In the genomic region with DNA sequence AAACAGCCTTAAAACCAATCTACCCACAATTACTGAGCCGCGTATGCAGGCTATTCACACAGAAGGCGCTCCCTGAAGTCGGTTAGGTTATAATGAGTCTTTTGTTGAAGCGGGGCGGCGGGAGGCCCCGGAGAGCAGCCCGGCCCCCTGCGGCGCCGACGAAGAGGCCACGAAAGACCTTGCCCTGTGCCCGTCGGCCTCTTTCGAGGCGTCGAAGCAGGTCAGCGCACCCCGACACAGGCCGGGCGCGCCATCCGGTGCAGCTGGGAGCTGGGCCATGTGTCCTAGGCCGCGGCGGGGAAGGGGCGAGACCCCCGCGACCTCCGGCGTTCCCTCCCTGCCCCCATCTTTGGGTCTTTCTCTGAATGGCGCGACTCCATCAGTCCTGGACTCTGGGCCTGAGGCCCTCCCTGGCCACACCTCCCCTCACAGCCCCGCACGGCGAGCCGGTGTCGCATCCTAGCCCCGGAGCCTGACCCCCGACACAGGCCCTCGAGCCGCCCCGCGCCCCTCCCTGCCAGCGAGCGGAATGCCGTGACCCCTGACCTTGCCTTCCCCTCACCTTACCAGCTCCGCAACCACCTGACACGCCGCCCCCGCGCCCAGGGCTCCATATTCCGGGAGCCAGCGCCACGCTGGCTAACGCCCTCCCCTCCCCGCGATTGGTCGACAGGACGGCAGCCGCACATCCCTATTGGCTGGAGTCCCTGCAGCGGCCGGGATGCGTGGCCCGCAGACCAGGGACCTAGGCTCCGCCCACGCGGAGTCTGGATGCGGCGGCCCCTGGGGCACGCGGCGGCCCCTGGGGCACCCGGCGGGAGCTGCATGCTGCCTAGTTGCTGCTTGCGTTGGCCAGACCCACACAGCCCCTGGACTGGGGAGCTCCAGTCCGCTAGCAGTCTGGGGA, we compare ENCODE assay signal across 8 cellular contexts. TPM values are rescaled to one million over a fixed set of nuclear protein-coding genes. Genes with fewer than 3 reads are reported as not detected.
DNase-seq lines count a peak whose midpoint lies in the region; ATAC-seq, FAIRE-seq and TF ChIP-seq lines count a peak whose summit lies in the region.

A gene (minus strand): TSS at position 637 of the 907 bp plus-strand sequence. CDS start 15,656 bp downstream, outside the sequence.

- no peaks in the 10 kb centered on the region for H4K20me1 ChIP-seq in Karpas-422 (ENCODE audit: insufficient read depth, low read depth, low read length)

- WGBS in esophagus squamous epithelium, 2 donors, result 0% methylated on average over 3 to 4 of the region's 79 CpGs

- H3K27me3 ChIP-seq in Karpas-422 (ENCODE audit: low read length) (no peaks in the 10 kb centered on the region), esophagus squamous epithelium (peaks cover 0 to 5% (median 0%) of the 10 kb centered on the region in 4 donors)

- no peaks in the 10 kb centered on the region for H3K27me3 Mint-ChIP-seq in activated T-cell treated with anti-CD3 and anti-CD28 coated beads, Interleukin-2, amount 50 U/mL, for 72 hours (ENCODE audit: low read depth)

- H3K9me3 ChIP-seq in Karpas-422 (ENCODE audit: low read length) (no peaks in the 10 kb centered on the region), esophagus squamous epithelium (no peaks in the 10 kb centered on the region)

- H3K4me3 Mint-ChIP-seq in activated T-cell treated with anti-CD3 and anti-CD28 coated beads, Interleukin-2, amount 50 U/mL, for 72 hours, result peak within 1 kb of the TSS; percentile 99 to 100

- peak within 1 kb of the TSS; percentile 49 for H2AFZ ChIP-seq in Karpas-422 (ENCODE audit: low read length)

- intact Hi-C loops in esophagus squamous epithelium (cut with DNase I), result no loop called here

- H3K4me1 ChIP-seq in Karpas-422 (ENCODE audit: low read length) (peaks cover 59% of the 10 kb centered on the region), esophagus squamous epithelium (peaks cover 15 to 77% (median 23%) of the 10 kb centered on the region in 3 donors)

- H3K9me2 ChIP-seq in Karpas-422 (replicated peaks; ENCODE audit: insufficient read depth, low read length), result no peaks in the 10 kb centered on the region

- ATAC-seq in GM21825 (IDR thresholded peaks at IDR 0.05; ENCODE audit: unreplicated experiment), result peak; percentile 90
- ATAC-seq in activated T-cell treated with anti-CD3 and anti-CD28 coated beads, Interleukin-2, amount 50 U/mL, for 72 hours (replicated peaks in 1 of 2), result peak; percentile 83 to 88

- H3K27ac Mint-ChIP-seq in activated T-cell treated with anti-CD3 and anti-CD28 coated beads, Interleukin-2, amount 50 U/mL, for 72 hours, result peak within 1 kb of the TSS; percentile 100

- TF ChIP-seq POLR2A in esophagus squamous epithelium (IDR thresholded peaks at IDR 0.05), result peak in 3 of 4 donors; percentile 32 to 85 (median 59)

- H3K27ac ChIP-seq in Karpas-422 (ENCODE audit: low read length), result peak within 1 kb of the TSS; percentile 64
- peak within 1 kb of the TSS; percentile 88 to 96 (median 94) for H3K27ac ChIP-seq in esophagus squamous epithelium

- peak in 3 of 6 experiments; percentile 12 to 16 (median 12) for TF ChIP-seq CTCF in esophagus squamous epithelium (IDR thresholded peaks at IDR 0.05)

- DNase-seq in DMS79 treated with DMSO at 0.1 percent for 48 hours (lab: John Stamatoyannopoulos, UW), result peak; percentile 59
- peak; percentile 96 for DNase-seq in Karpas-422
- peak; percentile 81 for DNase-seq in RCC 7860 (ENCODE audit: low spot score)
- DNase-seq in activated T-cell treated with anti-CD3 and anti-CD28 coated beads, Interleukin-2, amount 50 U/mL, for 72 hours, result peak; percentile 95 to 96
- DNase-seq in esophagus squamous epithelium (lab: John Stamatoyannopoulos, UW), result peak; percentile 64
- DNase-seq in myocyte (ENCODE audit: low read depth), result peak; percentile 95
- DNase-seq in stimulated activated CD8-positive, alpha-beta memory T cell treated with anti-CD3 and anti-CD28 coated beads, Interleukin-7, amount 100 ng/mL, for 4 hours (ENCODE audit: low read depth in 2 of 2), result peak; percentile 85 to 91

- H3K4me1 Mint-ChIP-seq in activated T-cell treated with anti-CD3 and anti-CD28 coated beads, Interleukin-2, amount 50 U/mL, for 72 hours (ENCODE audit: low read depth), result peaks cover 50% of the 10 kb centered on the region

- peak within 1 kb of the TSS; percentile 97 for H3K4me2 ChIP-seq in Karpas-422 (ENCODE audit: low read depth, low read length, poor library complexity, severe bottlenecking)

- no peak for FAIRE-seq in RCC 7860 (lab: Jason Lieb, UNC)

- H3K4me3 ChIP-seq in Karpas-422 (ENCODE audit: low read length), result peak within 1 kb of the TSS; percentile 88
- H3K4me3 ChIP-seq in esophagus squamous epithelium, result peak within 1 kb of the TSS; percentile 54 to 83 (median 76)

- H3K36me3 ChIP-seq in Karpas-422 (ENCODE audit: insufficient read depth, low read length) (no peaks in the 10 kb centered on the region), esophagus squamous epithelium (no peaks in the 10 kb centered on the region)

- peak within 1 kb of the TSS; percentile 83 for H3K9ac ChIP-seq in Karpas-422 (ENCODE audit: low read length)

- H3K79me2 ChIP-seq in Karpas-422 (ENCODE audit: low read length), result peaks cover 51% of the 10 kb centered on the region

- peaks cover 0 to 2% of the 10 kb centered on the region in 2 donors for H3K36me3 Mint-ChIP-seq in activated T-cell treated with anti-CD3 and anti-CD28 coated beads, Interleukin-2, amount 50 U/mL, for 72 hours (ENCODE audit: insufficient read depth in 2 of 2)

- no peaks in the 10 kb centered on the region for H3K9me3 Mint-ChIP-seq in activated T-cell treated with anti-CD3 and anti-CD28 coated beads, Interleukin-2, amount 50 U/mL, for 72 hours

RNA-seq across cellular contexts. Expression of the gene that starts here (rescaled TPM):
- total RNA-seq in Karpas-422 (2014; rRNA removed; shearing (Covaris generic); ENCODE audit: low replicate concordance), result 38.2 and 47.4 TPM in 2 replicates
- total RNA-seq in activated T-cell treated with anti-CD3 and anti-CD28 coated beads, Interleukin-2, amount 50 U/mL, for 72 hours, result 10 to 100 TPM; 44.8 to 54.5 TPM
- total RNA-seq in esophagus squamous epithelium (10 to 100 TPM; 23.6 to 78.9 (median 39.9) TPM), myocyte (35.3 and 54.9 TPM in 2 replicates)
- polyA plus RNA-seq in myocyte (2012), result 33.7 TPM

Comparison
In these comparisons a context has a peak if more than half of its experiments do, and no peak if none do; other contexts are left out.
1. Peak in every context shown above with its lines: DNase-seq, ATAC-seq, H3K4me3 ChIP-seq and H3K27ac ChIP-seq.